16 cellular contexts compared by ENCODE assay signal in genomic region chr16:19645557-19645981, GRCh38.
DNase-seq lines count a peak whose midpoint lies in the region; ATAC-seq and TF ChIP-seq lines count a peak whose summit lies in the region.
"Had no signal": no experiment of that assay in that cellular context is flagged by ENCODE, and none has a peak within 500 bp of the region (broad histone marks: within the 10 kb centered on the region; RNA-seq: fewer than 3 reads in every experiment).

No MANE protein-coding gene starts in this region.

- H3K27ac ChIP-seq in heart right ventricle: peak overlapping the region; percentile 40 to 90 (median 77)
- H3K27ac ChIP-seq: SK-N-MC had no signal

- intact Hi-C loops in heart right ventricle (cut with DNase I) (loop anchor here in 4 of 10 donors (5.0 to 10.0 kb wide), 4 partner anchors 52 to 72 kb away; partner anchors contain the start of genes IQCK (in 3 of the 4) and KNOP1 (in 3 of the 4)), sciatic nerve (cut with DNase I) (no loop called here), left colon (cut with DNase I, micrococcal nuclease) (no loop called here), posterior vena cava (cut with DNase I) (no loop called here)

- peaks cover 0 to 72% (median 0%) of the 10 kb centered on the region in 9 donors for H3K36me3 ChIP-seq in heart right ventricle

- peak; percentile 74 to 91 (median 82) for ATAC-seq in heart right ventricle
- ATAC-seq in sciatic nerve: peak; percentile 95
- ATAC-seq in left colon: no peak

- TF ChIP-seq CTCF in AG10803 (conservative IDR thresholded peaks at IDR 0.05; ENCODE audit: low read length) (no peak), heart right ventricle (IDR thresholded peaks at IDR 0.05) (no peak), chondrocyte (IDR thresholded peaks at IDR 0.05) (no peak)

- no peak overlapping the region for H3K4me3 Mint-ChIP-seq in chondrocyte (ENCODE audit: unreplicated experiment)
- H3K4me3 Mint-ChIP-seq: activated CD4-positive, alpha-beta T cell treated with anti-CD3 and anti-CD28 coated beads, Interleukin-2, amount 10 ng/mL, durations not matched to agents 24 days and 14 days; activated naive CD4-positive, alpha-beta T cell treated with anti-CD3 and anti-CD28 coated beads for 36 hours; IgD-negative memory B cell; type B pancreatic cell had no signal

- peak; percentile 6 for DNase-seq in AG10803 (ENCODE audit: low read depth)
- peak; percentile 32 for DNase-seq in brain pericyte (ENCODE audit: low read depth, low spot score)
- DNase-seq in heart right ventricle: peak; percentile 71 to 77
- peak; percentile 89 for DNase-seq in sciatic nerve (ENCODE audit: low spot score)
- no peak for DNase-seq in activated effector memory CD4-positive, alpha-beta T cell treated with Interleukin-2 at 50 U/mL for 16 hours
- DNase-seq in left colon: no peak
- DNase-seq in chondrocyte (ENCODE audit: low spot score): no peak
- DNase-seq in posterior vena cava (ENCODE audit: low spot score): no peak
- DNase-seq: activated CD4-positive, alpha-beta T cell treated with anti-CD3 and anti-CD28 coated beads, Interleukin-2, amount 10 ng/mL, durations not matched to agents 24 days and 14 days; activated naive CD4-positive, alpha-beta T cell treated with anti-CD3 and anti-CD28 coated beads for 36 hours; caudate nucleus; midbrain; NCI-H2107 had no signal

- no peak overlapping the region for H3K27ac Mint-ChIP-seq in chondrocyte (ENCODE audit: unreplicated experiment)
- H3K27ac Mint-ChIP-seq: activated CD4-positive, alpha-beta T cell treated with anti-CD3 and anti-CD28 coated beads, Interleukin-2, amount 10 ng/mL, durations not matched to agents 24 days and 14 days; activated naive CD4-positive, alpha-beta T cell treated with anti-CD3 and anti-CD28 coated beads for 36 hours; IgD-negative memory B cell; type B pancreatic cell had no signal

- H3K36me3 Mint-ChIP-seq in chondrocyte (ENCODE audit: low read depth): peaks cover 25% of the 10 kb centered on the region

- no peaks in the 10 kb centered on the region for H3K27me3 ChIP-seq in heart right ventricle

- no peaks in the 10 kb centered on the region for H3K9me3 ChIP-seq in heart right ventricle

- H3K4me1 Mint-ChIP-seq in chondrocyte (ENCODE audit: low read depth): peaks cover 4% of the 10 kb centered on the region
- H3K4me1 Mint-ChIP-seq: IgD-negative memory B cell had no signal

- peaks cover 5 to 37% (median 14%) of the 10 kb centered on the region in 9 donors for H3K4me1 ChIP-seq in heart right ventricle

- H3K4me3 ChIP-seq in AG10803 (ENCODE audit: low read length) (no peak overlapping the region), heart right ventricle (peak overlapping the region in 9 of 10 donors; percentile 4 to 38 (median 31))
- H3K4me3 ChIP-seq: SK-N-MC had no signal

- no peaks in the 10 kb centered on the region for H3K27me3 Mint-ChIP-seq in chondrocyte (ENCODE audit: low read depth)
- H3K27me3 Mint-ChIP-seq: activated CD4-positive, alpha-beta T cell treated with anti-CD3 and anti-CD28 coated beads, Interleukin-2, amount 10 ng/mL, durations not matched to agents 24 days and 14 days; IgD-negative memory B cell; type B pancreatic cell had no signal

- H3K9me3 Mint-ChIP-seq in chondrocyte (ENCODE audit: low read depth): no peaks in the 10 kb centered on the region
- H3K9me3 Mint-ChIP-seq: activated CD4-positive, alpha-beta T cell treated with anti-CD3 and anti-CD28 coated beads, Interleukin-2, amount 10 ng/mL, durations not matched to agents 24 days and 14 days; activated naive CD4-positive, alpha-beta T cell treated with anti-CD3 and anti-CD28 coated beads for 36 hours; IgD-negative memory B cell; type B pancreatic cell had no signal

- WGBS in heart right ventricle, 2 donors: 35 to 50% methylated on average over 7 of the region's 7 CpGs

Comparison
In these comparisons a context has a peak if more than half of its experiments do, and no peak if none do; other contexts are left out.
1. DNase-seq: peak in AG10803 (single experiment), brain pericyte (single experiment), heart right ventricle (2 of 2) and sciatic nerve (single experiment); none in activated effector memory CD4-positive, alpha-beta T cell treated with Interleukin-2 at 50 U/mL for 16 hours (single experiment), left colon (0 of 2), chondrocyte (single experiment) and posterior vena cava (single experiment).